In genomic region chr5:98773214-98773463, GRCh38 we compare ENCODE assay signal across 8 cellular contexts. TPM values are rescaled to one million over a fixed set of nuclear protein-coding genes. Genes with fewer than 3 reads are reported as not detected.
DNase-seq lines count a peak whose midpoint lies in the region; ATAC-seq and TF ChIP-seq lines count a peak whose summit lies in the region.

No MANE protein-coding gene starts in this region.

- H3K27ac Mint-ChIP-seq in naive B cell = peak overlapping the region; percentile 74 to 98 (median 94)

- H3K4me3 ChIP-seq in AG04449 (ENCODE audit: low read depth, low read length) (peak overlapping the region; percentile 86), choroid plexus epithelial cell (ENCODE audit: low read depth, low read length) (peak overlapping the region; percentile 78)
- peak overlapping the region; percentile 52 for H3K4me3 ChIP-seq in Jurkat, Clone E6-1 (ENCODE audit: low read length)

- H3K27me3 Mint-ChIP-seq in naive B cell = peaks cover 6 to 24% (median 9%) of the 10 kb centered on the region in 3 donors

- H3K4me1 Mint-ChIP-seq in naive B cell = peaks cover 61 to 69% (median 62%) of the 10 kb centered on the region in 3 donors

- ATAC-seq in naive B cell (ENCODE audit: low read depth in 2 of 2) (no peak), GM21515 (IDR thresholded peaks at IDR 0.05; ENCODE audit: unreplicated experiment) (no peak)

- CTCF ChIA-PET in AG04449 (lab: Yijun Ruan, JAX) = interaction anchor here (1.1 to 7.8 kb wide), 8 partner anchors 8 to 1475 kb away, joined by 4 to 63 read pairs (median 24); no protein-coding TSS in a partner anchor

- DNase-seq in AG04449 (ENCODE audit: low read depth, low spot score) (no peak), choroid plexus epithelial cell (ENCODE audit: low read depth) (no peak), naive B cell (no peak), cerebellum (ENCODE audit: low spot score) (no peak), NCI-H526 treated with DMSO at 0.1 percent for 48 hours (lab: John Stamatoyannopoulos, UW) (no peak)
- no peak for DNase-seq in Jurkat, Clone E6-1 (ENCODE audit: low read depth, low spot score)
- DNase-seq in activated CD8-positive, alpha-beta memory T cell treated with anti-CD3 and anti-CD28 coated beads, Interleukin-2, amount 50 U/mL, for 48 hours = no peak

- H3K9me3 Mint-ChIP-seq in naive B cell = no peaks in the 10 kb centered on the region

- H3K36me3 Mint-ChIP-seq in naive B cell = no peaks in the 10 kb centered on the region

- no peak for TF ChIP-seq CTCF in AG04449 (IDR thresholded peaks at IDR 0.05; ENCODE audit: insufficient read depth, low read length, missing control alignments)
- TF ChIP-seq CTCF in choroid plexus epithelial cell (conservative IDR thresholded peaks at IDR 0.05; ENCODE audit: low read depth, low read length) = no peak

- peak overlapping the region; percentile 93 to 99 (median 97) for H3K4me3 Mint-ChIP-seq in naive B cell

- POLR2A ChIA-PET in AG04449 (lab: Yijun Ruan, JAX) = interaction anchor here (0.7 to 2.0 kb wide), 5 partner anchors 10 to 664 kb away, joined by 3 to 8 read pairs (median 3); no protein-coding TSS in a partner anchor

RNA-seq across cellular contexts. Expression of gene RGMB, which starts 0.3 kb away (rescaled TPM):
- polyA plus RNA-seq in Jurkat, Clone E6-1 (2012; ENCODE audit: insufficient read depth, insufficient read length) = 10.7 TPM
- 1 to 10 TPM; 3.8 to 8.6 (median 4.6) TPM for polyA plus RNA-seq in naive B cell (ENCODE audit: low read depth in 6 of 6)
- total RNA-seq in cerebellum = 137 TPM
